In the genomic region with DNA sequence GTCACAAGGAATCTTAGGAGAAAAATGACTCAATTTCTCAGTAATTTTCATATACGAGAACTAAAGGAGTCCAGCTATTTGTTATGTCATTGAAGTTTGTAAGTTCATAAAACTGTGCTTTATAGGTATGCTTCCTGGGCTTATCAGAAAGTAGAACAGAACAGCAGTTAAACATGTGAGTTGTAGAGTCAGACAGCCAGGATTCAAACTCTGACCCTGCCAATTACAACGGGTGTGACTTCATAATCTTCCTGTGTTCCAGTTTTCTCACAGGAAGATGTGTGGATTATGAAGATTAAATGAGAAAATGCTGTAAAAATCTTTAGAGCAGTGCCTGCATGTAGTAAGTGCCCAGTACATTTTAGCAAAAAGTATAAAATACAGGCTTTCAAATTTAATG, we compare ENCODE assay signal across 15 cellular contexts. TPM values are rescaled to one million over a fixed set of nuclear protein-coding genes. Genes with fewer than 3 reads are reported as not detected.
DNase-seq lines count a peak whose midpoint lies in the region; ATAC-seq, FAIRE-seq and TF ChIP-seq lines count a peak whose summit lies in the region.
"Had no signal": no experiment of that assay in that cellular context is flagged by ENCODE, and none has a peak within 500 bp of the region (broad histone marks: within the 10 kb centered on the region; RNA-seq: fewer than 3 reads in every experiment).

No MANE protein-coding gene starts in this region.

- no peak for DNase-seq in left ventricle myocardium superior
- DNase-seq in left cardiac atrium: no peak
- peak in 1 of 3 donors; percentile 45 for DNase-seq in mucosa of descending colon
- DNase-seq in esophagus muscularis mucosa (ENCODE audit: extremely low spot score): no peak
- no peak for DNase-seq in NCI-H2107 (lab: John Stamatoyannopoulos, UW)
- DNase-seq in AML-193 (lab: John Stamatoyannopoulos, UW): no peak
- DNase-seq: 8988T; C1 segment of cervical spinal cord; CD4-positive, alpha-beta T cell; DND-41; GDM1; HCEC 1CT had no signal

- H3K36me3 ChIP-seq in mucosa of descending colon (ENCODE audit: low read depth) (no peaks in the 10 kb centered on the region), esophagus muscularis mucosa (no peaks in the 10 kb centered on the region)

- 76% methylated on average over 2 of the region's 2 CpGs for WGBS in esophagus muscularis mucosa

- H3K4me1 ChIP-seq in mucosa of descending colon (ENCODE audit: low read depth) (peaks cover 11% of the 10 kb centered on the region), esophagus muscularis mucosa (no peaks in the 10 kb centered on the region)

- H3K4me3 ChIP-seq in mucosa of descending colon (no peak overlapping the region), esophagus muscularis mucosa (no peak overlapping the region)

- intact Hi-C loops in left ventricle myocardium superior (cut with micrococcal nuclease): no loop called here
- intact Hi-C loops in left cardiac atrium (cut with DNase I): no loop called here
- intact Hi-C loops in mucosa of descending colon (cut with DNase I, micrococcal nuclease): no loop called here
- intact Hi-C loops in esophagus muscularis mucosa (cut with DNase I): no loop called here

- H3K27ac ChIP-seq in esophagus muscularis mucosa (replicated peaks in 1 of 4): no peak overlapping the region
- H3K27ac ChIP-seq: HL-60 had no signal

- H3K9me3 ChIP-seq in mucosa of descending colon (no peaks in the 10 kb centered on the region), esophagus muscularis mucosa (no peaks in the 10 kb centered on the region)

- peak; percentile 18 for FAIRE-seq in colon (lab: Jason Lieb, UNC)

- TF ChIP-seq POLR2A in esophagus muscularis mucosa (IDR thresholded peaks at IDR 0.05; ENCODE audit: low read depth): no peak

- H3K27me3 ChIP-seq in esophagus muscularis mucosa: no peaks in the 10 kb centered on the region

- ATAC-seq in left ventricle myocardium superior (peak; percentile 52), left cardiac atrium (no peak), mucosa of descending colon (peak; percentile 81), HG02642 (IDR thresholded peaks at IDR 0.05; ENCODE audit: poor library complexity, unreplicated experiment) (no peak)

- TF ChIP-seq CTCF in mucosa of descending colon (IDR thresholded peaks at IDR 0.05) (no peak), esophagus muscularis mucosa (IDR thresholded peaks at IDR 0.05) (no peak)

- no peak for TF ChIP-seq EP300 in esophagus muscularis mucosa (IDR thresholded peaks at IDR 0.05)

RNA-seq across cellular contexts. Expression of gene TRIM9, which starts 8.9 kb away (rescaled TPM):
- total RNA-seq in left ventricle myocardium superior (0.42 TPM), left cardiac atrium (under 1 TPM; 0.24 to 0.89 TPM), mucosa of descending colon (1 to 10 TPM in 2 of 3 donors, under 1 TPM in 1; 0.72 to 8.7 (median 3.9) TPM), esophagus muscularis mucosa (1 to 10 TPM in 1 of 4 donors, under 1 TPM in 3; 0.58 to 1.7 (median 0.76) TPM)

Comparison
In these comparisons a context has a peak if more than half of its experiments do, and no peak if none do; other contexts are left out.
1. ATAC-seq: peak in left ventricle myocardium superior (single experiment) and mucosa of descending colon (single experiment); none in left cardiac atrium (0 of 2) and HG02642 (single experiment).